8 cellular contexts compared by ENCODE assay signal in the genomic region with DNA sequence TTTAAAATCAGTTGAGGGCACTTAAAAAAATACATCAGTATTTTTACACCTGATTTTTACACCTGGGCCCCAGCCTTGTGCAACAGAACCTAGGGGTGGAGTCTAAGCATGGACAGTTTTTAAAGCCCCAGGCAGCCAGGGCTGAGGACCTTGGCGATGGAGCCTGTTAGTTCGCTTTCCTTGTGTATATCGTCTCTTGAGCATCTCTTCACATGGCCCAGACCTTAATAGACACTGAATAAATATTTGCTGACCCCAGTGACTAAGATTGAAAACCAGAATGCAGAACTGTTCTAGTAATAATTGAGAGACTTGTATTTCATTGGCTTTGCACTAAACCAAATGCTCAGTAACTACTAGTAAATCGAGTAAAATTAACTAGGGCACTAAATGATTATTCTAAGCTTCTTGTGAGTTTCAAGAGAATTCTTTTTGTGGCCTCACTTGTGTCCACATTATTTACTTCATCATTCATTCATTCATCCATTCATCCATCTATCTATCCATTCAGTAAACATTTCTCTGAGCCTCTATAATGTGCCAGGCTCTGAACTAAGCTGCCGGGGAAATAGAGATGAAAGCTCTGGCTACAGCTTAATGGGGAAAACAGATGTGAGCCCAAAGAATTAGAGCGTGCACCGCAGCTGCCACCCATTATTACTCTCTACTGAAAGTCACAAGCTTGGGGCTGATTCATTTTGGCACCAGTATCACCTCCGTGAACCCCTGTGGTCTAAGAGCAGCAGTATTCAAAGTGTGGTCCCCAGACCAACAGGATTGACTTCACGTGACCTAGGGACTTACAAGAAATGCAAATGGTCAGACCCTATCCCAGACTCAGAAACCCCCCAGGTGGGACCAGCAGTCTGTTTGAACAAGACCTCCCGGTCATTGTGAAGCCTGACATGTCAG. TPM values are rescaled to one million over a fixed set of nuclear protein-coding genes. Genes with fewer than 3 reads are reported as not detected.
A peak's percentile ranks its signal among the peaks of the same experiment; 100 is the strongest.
DNase-seq lines count a peak whose midpoint lies in the region; ATAC-seq and TF ChIP-seq lines count a peak whose summit lies in the region.

No MANE protein-coding gene starts in this region.

- H3K4me2 ChIP-seq in skeletal muscle satellite cell (ENCODE audit: low read length), result no peak overlapping the region

- no peaks in the 10 kb centered on the region for H3K27me3 ChIP-seq in skeletal muscle satellite cell (ENCODE audit: control insufficient read depth, insufficient read depth, low read length)

- H3K9me3 Mint-ChIP-seq in endothelial cell (ENCODE audit: unreplicated experiment), result no peaks in the 10 kb centered on the region

- no peak overlapping the region for H3K4me3 ChIP-seq in skeletal muscle satellite cell (ENCODE audit: low read length)

- peak; percentile 67 for ATAC-seq in GM21825 (IDR thresholded peaks at IDR 0.05; ENCODE audit: unreplicated experiment)

- no peaks in the 10 kb centered on the region for H3K9me3 ChIP-seq in skeletal muscle satellite cell (replicated peaks; ENCODE audit: low read length)

- peaks cover 22% of the 10 kb centered on the region for H3K4me1 ChIP-seq in skeletal muscle satellite cell (ENCODE audit: control insufficient read depth, insufficient read depth, low read length)

- no peaks in the 10 kb centered on the region for H3K36me3 ChIP-seq in skeletal muscle satellite cell (ENCODE audit: insufficient read depth, low read length)

- H3K4me3 Mint-ChIP-seq in endothelial cell (ENCODE audit: unreplicated experiment), result no peak overlapping the region

- H3K27me3 Mint-ChIP-seq in endothelial cell (ENCODE audit: unreplicated experiment), result peaks cover 2% of the 10 kb centered on the region

- H3K4me1 Mint-ChIP-seq in endothelial cell (ENCODE audit: unreplicated experiment), result no peaks in the 10 kb centered on the region

- H3K27ac Mint-ChIP-seq in endothelial cell (ENCODE audit: unreplicated experiment), result no peak overlapping the region

- H3K9ac ChIP-seq in skeletal muscle satellite cell (ENCODE audit: low read depth, low read length), result peak overlapping the region; percentile 71

- H3K36me3 Mint-ChIP-seq in endothelial cell (ENCODE audit: low read depth, unreplicated experiment), result no peaks in the 10 kb centered on the region

- peak; percentile 24 for DNase-seq in NCI-H510A treated with DMSO at 0.1 percent for 48 hours (lab: John Stamatoyannopoulos, UW)
- DNase-seq in NCI-H510A (lab: John Stamatoyannopoulos, UW), result no peak
- DNase-seq in NCI-H82 (lab: John Stamatoyannopoulos, UW), result peak; percentile 94
- no peak for DNase-seq in activated gamma-delta T cell treated with Interleukin-2 at 50 U/mL for 16 hours
- no peak for DNase-seq in foreskin melanocyte
- DNase-seq in endothelial cell (ENCODE audit: low spot score), result no peak

- no peak for TF ChIP-seq CTCF in endothelial cell (IDR thresholded peaks at IDR 0.05; ENCODE audit: unreplicated experiment)

RNA-seq across cellular contexts. Expression of a gene that starts 30.7 kb away (rescaled TPM):
- total RNA-seq in skeletal muscle satellite cell (2012; rRNA removed), result 2.8 and 3.0 TPM in 2 replicates
- total RNA-seq in endothelial cell (ENCODE audit: unreplicated experiment), result 6.2 TPM

Comparison
In these comparisons a context has a peak if more than half of its experiments do, and no peak if none do; other contexts are left out.
1. DNase-seq: peak in NCI-H510A treated with DMSO at 0.1 percent for 48 hours (single experiment) and NCI-H82 (single experiment); none in NCI-H510A (single experiment), activated gamma-delta T cell treated with Interleukin-2 at 50 U/mL for 16 hours (single experiment), foreskin melanocyte (single experiment) and endothelial cell (single experiment).